In genomic region chr3:22748453-22748852, GRCh38 we compare ENCODE assay signal across 4 cellular contexts.
"Had no signal": no experiment of that assay in that cellular context is flagged by ENCODE, and none has a peak within 500 bp of the region (broad histone marks: within the 10 kb centered on the region; RNA-seq: fewer than 3 reads in every experiment).

No MANE protein-coding gene starts in this region.

- H3K4me3 Mint-ChIP-seq: GM23338, H9 had no signal

- H2AFZ ChIP-seq: GM23338 had no signal

- H3K4me3 ChIP-seq: GM23338 had no signal

- H3K4me1 Mint-ChIP-seq: GM23338 had no signal

- ATAC-seq: GM23338 had no signal

- DNase-seq: H9, HCEC 1CT, IMR-90 had no signal

- H3K9me3 Mint-ChIP-seq: GM23338 had no signal

- H3K27ac Mint-ChIP-seq: GM23338, H9 had no signal

- H3K4me2 ChIP-seq: GM23338 had no signal
